ENCODE assay signal across 20 cellular contexts in the genomic region with DNA sequence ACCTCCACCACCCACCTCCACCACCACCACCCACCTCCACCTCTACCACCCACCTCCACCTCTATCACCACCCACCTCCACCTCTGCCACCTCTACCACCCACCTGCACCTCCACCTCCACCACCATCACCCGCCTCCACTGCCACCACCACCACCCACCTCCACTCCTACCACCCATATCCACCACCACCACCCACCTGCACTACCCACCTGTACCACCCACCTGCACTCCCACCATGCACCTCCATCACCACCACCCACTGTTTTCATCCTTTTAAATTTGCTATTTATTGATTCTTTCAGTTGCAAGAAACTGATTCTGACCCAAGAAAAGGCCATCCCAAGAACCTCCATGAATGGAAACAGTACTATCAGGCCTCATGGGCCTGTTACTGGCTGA. TPM values are rescaled to one million over a fixed set of nuclear protein-coding genes. Genes with fewer than 3 reads are reported as not detected.
A peak's percentile ranks its signal among the peaks of the same experiment; 100 is the strongest.
DNase-seq lines count a peak whose midpoint lies in the region; ATAC-seq, FAIRE-seq and TF ChIP-seq lines count a peak whose summit lies in the region.
"Had no signal": no experiment of that assay in that cellular context is flagged by ENCODE, and none has a peak within 500 bp of the region (broad histone marks: within the 10 kb centered on the region; RNA-seq: fewer than 3 reads in every experiment).

No MANE protein-coding gene starts in this region.

- no peaks in the 10 kb centered on the region for H3K79me2 ChIP-seq in K562 (ENCODE audit: control insufficient read depth, insufficient read depth, low read length)
- no peaks in the 10 kb centered on the region for H3K79me2 ChIP-seq in trophoblast cell (ENCODE audit: control insufficient read depth, insufficient read depth, low read length, poor library complexity)

- peaks cover 4% of the 10 kb centered on the region for H3K4me1 Mint-ChIP-seq in activated CD4-positive, alpha-beta T cell treated with anti-CD3 and anti-CD28 coated beads, Interleukin-2, amount 10 ng/mL, durations not matched to agents 24 days and 14 days
- H3K4me1 Mint-ChIP-seq in CD8-positive, alpha-beta memory T cell = peaks cover 1 to 6% (median 5%) of the 10 kb centered on the region in 3 donors

- H4K20me1 ChIP-seq in K562 (replicated peaks; ENCODE audit: control insufficient read depth, insufficient read depth, low read length) = peaks cover 12% of the 10 kb centered on the region; the same call in 1 of the 2 replicates
- H4K20me1 ChIP-seq: BLaER1 had no signal

- no peak overlapping the region for H3K14ac ChIP-seq in trophoblast cell (ENCODE audit: low read length)

- H3K4me3 ChIP-seq in CD8-positive, alpha-beta memory T cell (ENCODE audit: low read length) = no peak overlapping the region
- no peak overlapping the region for H3K4me3 ChIP-seq in K562
- peak overlapping the region; percentile 27 for H3K4me3 ChIP-seq in trophoblast cell (ENCODE audit: low read depth, low read length)
- H3K4me3 ChIP-seq: A549, BLaER1, GM23248, HAP-1 had no signal

- in situ Hi-C loops in K562 (cut with MboI) = no loop called here

- peaks cover 22% of the 10 kb centered on the region for H3K27me3 Mint-ChIP-seq in activated CD4-positive, alpha-beta T cell treated with anti-CD3 and anti-CD28 coated beads, Interleukin-2, amount 10 ng/mL, durations not matched to agents 24 days and 14 days
- H3K27me3 Mint-ChIP-seq in CD8-positive, alpha-beta memory T cell = peaks cover 4 to 10% of the 10 kb centered on the region in 2 donors
- H3K27me3 Mint-ChIP-seq: CD4-positive, alpha-beta memory T cell had no signal

- H3K18ac ChIP-seq in trophoblast cell (ENCODE audit: low read length) = no peak overlapping the region

- no peak overlapping the region for H3K27ac ChIP-seq in CD8-positive, alpha-beta memory T cell (ENCODE audit: low read depth, low read length)
- H3K27ac ChIP-seq in K562 (ENCODE audit: extremely low read depth, low read depth, low read length) (no peak overlapping the region), trophoblast cell (ENCODE audit: low read depth, low read length) (no peak overlapping the region)
- H3K27ac ChIP-seq: 22Rv1, A549, BLaER1, GM23248 had no signal

- no TSS peak for BruUV-seq in K562 (replicated peaks; lab: Mats Ljungman, UMichigan)

- no peak overlapping the region for H3K4ac ChIP-seq in trophoblast cell (ENCODE audit: low read depth, low read length)

- H3K4me2 ChIP-seq in K562 (ENCODE audit: insufficient read depth, low read length) (no peak overlapping the region), trophoblast cell (ENCODE audit: low read length) (no peak overlapping the region)
- H3K4me2 ChIP-seq: A549, BLaER1 had no signal

- H2BK120ac ChIP-seq in trophoblast cell (ENCODE audit: insufficient read depth, low read length, poor library complexity) = no peak overlapping the region

- DNase-seq in activated CD4-positive, alpha-beta T cell treated with anti-CD3 and anti-CD28 coated beads, Interleukin-2, amount 10 ng/mL, durations not matched to agents 24 days and 14 days = no peak
- DNase-seq in activated CD4-positive, alpha-beta T cell treated with anti-CD3 and anti-CD28 coated beads, Interleukin-2, amount 50 U/mL, for 4 hours = no peak
- no peak for DNase-seq in CD8-positive, alpha-beta memory T cell
- DNase-seq in K562 (ENCODE audit: extremely low read depth in 1 of 4, low spot score in 3 of 4) = no peak
- DNase-seq in trophoblast cell = no peak
- no peak for DNase-seq in T-helper 2 cell
- no peak for DNase-seq in NCI-H510A treated with DMSO at 0.1 percent for 48 hours (lab: John Stamatoyannopoulos, UW)
- DNase-seq: Calu3; CD4-positive, alpha-beta memory T cell; DMS79 treated with DMSO at 0.1 percent for 48 hours; GF-D8; GM23248 had no signal

- WGBS in K562 (ENCODE audit: insufficient coverage, low coverage, missing lambda C conversion rate) = 0% methylated on average over 1 of the region's 1 CpG
- WGBS in trophoblast cell (ENCODE audit: extremely low coverage, insufficient coverage, insufficient read length) = no CpG with 5 or more reads among the region's 1 CpG

- no peaks in the 10 kb centered on the region for H3K36me3 Mint-ChIP-seq in activated CD4-positive, alpha-beta T cell treated with anti-CD3 and anti-CD28 coated beads, Interleukin-2, amount 10 ng/mL, durations not matched to agents 24 days and 14 days (ENCODE audit: low read depth)
- H3K36me3 Mint-ChIP-seq in CD8-positive, alpha-beta memory T cell = no peaks in the 10 kb centered on the region
- H3K36me3 Mint-ChIP-seq: CD14-positive monocyte; CD4-positive, alpha-beta memory T cell had no signal

- H2BK12ac ChIP-seq in trophoblast cell (ENCODE audit: low read length) = no peak overlapping the region

- no peak for TF ChIP-seq EP300 in K562 (IDR thresholded peaks at IDR 0.05; ENCODE audit: low read length)

- peak overlapping the region; percentile 65 for H3K27ac Mint-ChIP-seq in activated CD4-positive, alpha-beta T cell treated with anti-CD3 and anti-CD28 coated beads, Interleukin-2, amount 10 ng/mL, durations not matched to agents 24 days and 14 days
- peak overlapping the region in 6 of 8 donors; percentile 47 to 93 (median 64) for H3K27ac Mint-ChIP-seq in CD8-positive, alpha-beta memory T cell

- TF ChIP-seq POLR2A in K562 (conservative IDR thresholded peaks at IDR 0.05) = no peak

- intact Hi-C loops in activated CD4-positive, alpha-beta T cell treated with anti-CD3 and anti-CD28 coated beads, Interleukin-2, amount 10 ng/mL, durations not matched to agents 24 days and 14 days (cut with micrococcal nuclease) = no loop called here
- intact Hi-C loops in K562 (cut with micrococcal nuclease) = loop anchor here (5.0 kb wide), 1 partner anchor 107 kb away; no protein-coding TSS in a partner anchor

- TF ChIP-seq CTCF in K562 (IDR thresholded peaks at IDR 0.05 in 2 of 3, conservative IDR thresholded peaks at IDR 0.05 in 1 of 3; ENCODE audit: insufficient read depth in 2 of 3, low read depth in 1 of 3, low read length in 3 of 3) = no peak

- H3K9me1 ChIP-seq in K562 (ENCODE audit: control insufficient read depth, insufficient read depth, low read length) = no peaks in the 10 kb centered on the region

- CTCF ChIA-PET in CD8-positive, alpha-beta memory T cell (lab: Charles Lee) = no interaction called here
- CTCF ChIA-PET in K562 (lab: Yijun Ruan, JAX; ENCODE audit: low intra/inter-chr PET ratio) = no interaction called here

- no peaks in the 10 kb centered on the region for H3K4me1 ChIP-seq in CD8-positive, alpha-beta memory T cell (ENCODE audit: insufficient read depth, low read length)
- H3K4me1 ChIP-seq in K562 (replicated peaks in 1 of 2; ENCODE audit: control insufficient read depth in 2 of 2, insufficient read depth in 2 of 2, low read length in 2 of 2) (no peaks in the 10 kb centered on the region), trophoblast cell (ENCODE audit: control insufficient read depth in 1 of 2, insufficient read depth in 2 of 2, low read length in 2 of 2) (peaks cover 3 to 9% of the 10 kb centered on the region in 2 experiments)
- H3K4me1 ChIP-seq: BLaER1, HAP-1 had no signal

- no peaks in the 10 kb centered on the region for H3K9me3 ChIP-seq in CD8-positive, alpha-beta memory T cell (ENCODE audit: low read length)
- H3K9me3 ChIP-seq in K562 (replicated peaks; ENCODE audit: control insufficient read depth, insufficient read depth, low read depth, low read length) (no peaks in the 10 kb centered on the region), trophoblast cell (ENCODE audit: insufficient read depth, low read depth, low read length) (peaks cover 4% of the 10 kb centered on the region)
- H3K9me3 ChIP-seq: A549, BLaER1, HAP-1 had no signal

- POLR2A ChIA-PET in CD8-positive, alpha-beta memory T cell (lab: Charles Lee) = no interaction called here
- POLR2A ChIA-PET in K562 (lab: Yijun Ruan, JAX) = no interaction called here

- no peak overlapping the region for H4K12ac ChIP-seq in trophoblast cell (ENCODE audit: low read depth, low read length)

- H3K27me3 ChIP-seq in CD8-positive, alpha-beta memory T cell (ENCODE audit: insufficient read depth, low read length, poor library complexity, severe bottlenecking) = no peaks in the 10 kb centered on the region
- H3K27me3 ChIP-seq in K562 (ENCODE audit: control insufficient read depth in 2 of 2, insufficient read depth in 2 of 2, low read length in 2 of 2) (peaks cover 33 to 72% of the 10 kb centered on the region in 2 experiments; a peak in 4 of 5 replicates), trophoblast cell (ENCODE audit: insufficient read depth, low read length) (no peaks in the 10 kb centered on the region)
- H3K27me3 ChIP-seq: BLaER1 had no signal

- H3K9me3 Mint-ChIP-seq in activated CD4-positive, alpha-beta T cell treated with anti-CD3 and anti-CD28 coated beads, Interleukin-2, amount 10 ng/mL, durations not matched to agents 24 days and 14 days = no peaks in the 10 kb centered on the region
- H3K9me3 Mint-ChIP-seq in CD8-positive, alpha-beta memory T cell = peaks cover 0 to 1% (median 0%) of the 10 kb centered on the region in 5 donors
- H3K9me3 Mint-ChIP-seq: CD14-positive monocyte; CD4-positive, alpha-beta memory T cell had no signal

- no peaks in the 10 kb centered on the region for H3K36me3 ChIP-seq in CD8-positive, alpha-beta memory T cell (ENCODE audit: insufficient read depth, low read length)
- H3K36me3 ChIP-seq in K562 (ENCODE audit: control insufficient read depth, insufficient read depth, low read length) = no peaks in the 10 kb centered on the region
- H3K36me3 ChIP-seq in trophoblast cell (ENCODE audit: control insufficient read depth in 1 of 2, insufficient read depth in 2 of 2, low read length in 2 of 2) = no peaks in the 10 kb centered on the region
- H3K36me3 ChIP-seq: BLaER1, HAP-1 had no signal

- no peak for FAIRE-seq in K562 (lab: Jason Lieb, UNC)
- FAIRE-seq: A549, HepG2 had no signal

- no peak overlapping the region for H2AK5ac ChIP-seq in trophoblast cell (ENCODE audit: low read length)

- no peak for TF ChIP-seq RAD21 in K562 (CRISPR knock-in tag; conservative IDR thresholded peaks at IDR 0.05 in 1 of 2, IDR thresholded peaks at IDR 0.05 in 1 of 2)

- H2BK5ac ChIP-seq in trophoblast cell (ENCODE audit: low read depth, low read length, poor library complexity) = no peak overlapping the region

- H4K91ac ChIP-seq in trophoblast cell (ENCODE audit: low read depth, low read length) = no peak overlapping the region

- H3K9ac ChIP-seq in K562 (ENCODE audit: insufficient read depth in 1 of 2, low read depth in 2 of 2, low read length in 2 of 2) (no peak overlapping the region), trophoblast cell (ENCODE audit: low read length) (no peak overlapping the region)
- H3K9ac ChIP-seq: BLaER1, GM23248 had no signal

- peaks cover 2% of the 10 kb centered on the region for H3K79me1 ChIP-seq in trophoblast cell (ENCODE audit: low read length)

- H3K23ac ChIP-seq in trophoblast cell (ENCODE audit: low read length) = no peak overlapping the region

- H4K8ac ChIP-seq in trophoblast cell (ENCODE audit: low read depth, low read length) = no peak overlapping the region

- ATAC-seq in K562 (no peak), GM18511 (IDR thresholded peaks at IDR 0.05; ENCODE audit: unreplicated experiment) (no peak)
- ATAC-seq: A549, HepG2 had no signal

- H2AFZ ChIP-seq in K562 (ENCODE audit: low read depth, low read length) (no peak overlapping the region), trophoblast cell (ENCODE audit: insufficient read depth, low read length, poor library complexity) (no peak overlapping the region)
- H2AFZ ChIP-seq: GM23248 had no signal

- H3K4me3 Mint-ChIP-seq in activated CD4-positive, alpha-beta T cell treated with anti-CD3 and anti-CD28 coated beads, Interleukin-2, amount 10 ng/mL, durations not matched to agents 24 days and 14 days = no peak overlapping the region
- H3K4me3 Mint-ChIP-seq in CD8-positive, alpha-beta memory T cell = no peak overlapping the region
- H3K4me3 Mint-ChIP-seq: CD14-positive monocyte; CD4-positive, alpha-beta memory T cell had no signal

RNA-seq across cellular contexts. Expression of gene OPTC, which starts 6.3 kb away (rescaled TPM):
- total RNA-seq in activated CD4-positive, alpha-beta T cell treated with anti-CD3 and anti-CD28 coated beads, Interleukin-2, amount 10 ng/mL, durations not matched to agents 24 days and 14 days = not detected in 2 replicates
- not detected for total RNA-seq in CD8-positive, alpha-beta memory T cell
- polyA plus RNA-seq in CD8-positive, alpha-beta memory T cell = not detected
- not detected in 2 replicates for total RNA-seq in K562 (2011; cell fraction: chromatin; rRNA removed; ENCODE audit: low replicate concordance)
- not detected in 2 replicates for total RNA-seq in K562 (2011; cell fraction: nucleolus; rRNA removed)
- not detected in 2 replicates for total RNA-seq in K562 (2011; cell fraction: nucleoplasm; rRNA removed)
- total RNA-seq in K562 (2014; rRNA removed) = not detected in 2 replicates
- not detected in 2 replicates for total RNA-seq in K562 (2014; rRNA removed; fragmentation: Illumina TruSeq; extraction: Trizol)
- not detected in 2 replicates for total RNA-seq in K562 (2015; rRNA removed; fragmentation: Illumina TruSeq; extraction: Trizol)
- total RNA-seq in K562 (2021) = not detected in 2 replicates
- not detected in 2 replicates for polyA plus RNA-seq in K562 (2011; rRNA removed)
- polyA plus RNA-seq in K562 (2011; cell fraction: cytosol; rRNA removed) = not detected in 2 replicates
- not detected in 2 replicates for polyA plus RNA-seq in K562 (2011; cell fraction: nucleus; rRNA removed)
- not detected in 2 replicates for polyA plus RNA-seq in K562 (2012)
- polyA plus RNA-seq in K562 (2014; fragmentation: Illumina TruSeq; extraction: Trizol) = not detected in 2 replicates
- not detected for polyA plus RNA-seq in K562 (2014; fragmentation: Nextera tagmentation; extraction: Ambion mirVana)
- not detected in 2 replicates for polyA plus RNA-seq in K562 (2014; rRNA removed)
- not detected in 2 replicates for polyA minus RNA-seq in K562 (2011; rRNA and poly(A)+ RNA removed)
- polyA minus RNA-seq in K562 (2011; cell fraction: cytosol; rRNA and poly(A)+ RNA removed) = not detected in 2 replicates
- polyA minus RNA-seq in K562 (2011; cell fraction: nucleus; rRNA and poly(A)+ RNA removed) = not detected in 2 replicates
- 0.47 TPM in 2 replicates for polyA plus RNA-seq in trophoblast cell (2013)
- total RNA-seq: Calu3; CD4-positive, alpha-beta memory T cell; GM23248; H4; HepG2 had no signal
- polyA plus RNA-seq: A549; CD14-positive monocyte; CD4-positive, alpha-beta memory T cell; GM23248; HepG2 had no signal

RNA-seq across cellular contexts. Expression of gene PRELP, which starts 24.7 kb away (rescaled TPM):
- not detected in 2 replicates for total RNA-seq in activated CD4-positive, alpha-beta T cell treated with anti-CD3 and anti-CD28 coated beads, Interleukin-2, amount 10 ng/mL, durations not matched to agents 24 days and 14 days
- total RNA-seq in CD8-positive, alpha-beta memory T cell = not detected
- polyA plus RNA-seq in CD8-positive, alpha-beta memory T cell = not detected
- not detected in 2 replicates for total RNA-seq in K562 (2011; cell fraction: chromatin; rRNA removed; ENCODE audit: low replicate concordance)
- total RNA-seq in K562 (2011; cell fraction: nucleolus; rRNA removed) = not detected in 2 replicates
- total RNA-seq in K562 (2011; cell fraction: nucleoplasm; rRNA removed) = not detected in 2 replicates
- not detected in 2 replicates for total RNA-seq in K562 (2014; rRNA removed)
- total RNA-seq in K562 (2014; rRNA removed; fragmentation: Illumina TruSeq; extraction: Trizol) = not detected in 2 replicates
- total RNA-seq in K562 (2015; rRNA removed; fragmentation: Illumina TruSeq; extraction: Trizol) = not detected in 2 replicates
- total RNA-seq in K562 (2021) = 0.02 and 0.04 TPM in 2 replicates
- polyA plus RNA-seq in K562 (2011; rRNA removed) = not detected in 2 replicates
- not detected in 2 replicates for polyA plus RNA-seq in K562 (2011; cell fraction: cytosol; rRNA removed)
- not detected in 2 replicates for polyA plus RNA-seq in K562 (2011; cell fraction: nucleus; rRNA removed)
- not detected in 2 replicates for polyA plus RNA-seq in K562 (2012)
- polyA plus RNA-seq in K562 (2014; fragmentation: Illumina TruSeq; extraction: Trizol) = not detected in 2 replicates
- not detected for polyA plus RNA-seq in K562 (2014; fragmentation: Nextera tagmentation; extraction: Ambion mirVana)
- polyA plus RNA-seq in K562 (2014; rRNA removed) = not detected in 2 replicates
- not detected in 2 replicates for polyA minus RNA-seq in K562 (2011; rRNA and poly(A)+ RNA removed)
- polyA minus RNA-seq in K562 (2011; cell fraction: cytosol; rRNA and poly(A)+ RNA removed) = not detected in 2 replicates
- not detected in 2 replicates for polyA minus RNA-seq in K562 (2011; cell fraction: nucleus; rRNA and poly(A)+ RNA removed)
- polyA plus RNA-seq in trophoblast cell (2013) = 2.3 and 2.4 TPM in 2 replicates
- total RNA-seq: Calu3; CD4-positive, alpha-beta memory T cell; H4; HepG2 had no signal
- polyA plus RNA-seq: A549; CD14-positive monocyte; CD4-positive, alpha-beta memory T cell; HepG2 had no signal
